In genomic region chr20:58131581-58132142, GRCh38 we compare ENCODE assay signal across 1 cellular context.
TF ChIP-seq lines count a peak whose summit lies in the region.

No MANE protein-coding gene starts in this region.

TF ChIP-seq in GM23338, 12 proteins besides CTCF, POLR2A, EP300 and RAD21 (continued from another document):
- TF ChIP-seq ZNF462 (CRISPR knock-in tag; IDR thresholded peaks at IDR 0.05), result no peak
- TF ChIP-seq POLR2AphosphoS5 (IDR thresholded peaks at IDR 0.05; ENCODE audit: low read depth), result no peak
- TF ChIP-seq EZH2 (IDR thresholded peaks at IDR 0.05; ENCODE audit: low read depth, unreplicated experiment), result no peak
- TF ChIP-seq ZNF331 (CRISPR knock-in tag; IDR thresholded peaks at IDR 0.05; ENCODE audit: low read depth), result no peak
- TF ChIP-seq, protein P1, sequence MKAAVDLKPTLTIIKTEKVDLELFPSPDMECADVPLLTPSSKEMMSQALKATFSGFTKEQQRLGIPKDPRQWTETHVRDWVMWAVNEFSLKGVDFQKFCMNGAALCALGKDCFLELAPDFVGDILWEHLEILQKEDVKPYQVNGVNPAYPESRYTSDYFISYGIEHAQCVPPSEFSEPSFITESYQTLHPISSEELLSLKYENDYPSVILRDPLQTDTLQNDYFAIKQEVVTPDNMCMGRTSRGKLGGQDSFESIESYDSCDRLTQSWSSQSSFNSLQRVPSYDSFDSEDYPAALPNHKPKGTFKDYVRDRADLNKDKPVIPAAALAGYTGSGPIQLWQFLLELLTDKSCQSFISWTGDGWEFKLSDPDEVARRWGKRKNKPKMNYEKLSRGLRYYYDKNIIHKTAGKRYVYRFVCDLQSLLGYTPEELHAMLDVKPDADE (IDR thresholded peaks at IDR 0.05), result no peak
- TF ChIP-seq CREB1 (CRISPR knock-in tag; IDR thresholded peaks at IDR 0.05; ENCODE audit: low read depth), result no peak
- TF ChIP-seq NANOG (IDR thresholded peaks at IDR 0.05; ENCODE audit: borderline replicate concordance), result no peak
- no peak for TF ChIP-seq ZNF114 (CRISPR knock-in tag; IDR thresholded peaks at IDR 0.05)
